ENCODE assay signal across 1 cellular context in genomic region chr1:230909974-230910754, GRCh38.
TF ChIP-seq lines count a peak whose summit lies in the region.

No MANE protein-coding gene starts in this region.

TF ChIP-seq in IMR-90, 13 proteins besides CTCF, POLR2A, EP300 and RAD21:
- TF ChIP-seq CEBPB (IDR thresholded peaks at IDR 0.05; ENCODE audit: low read depth, low read length) (no peak), BHLHE40 (IDR thresholded peaks at IDR 0.05; ENCODE audit: low read depth, low read length) (no peak), MAFK (IDR thresholded peaks at IDR 0.05; ENCODE audit: low read depth, low read length) (peak; percentile 51; the same call in 1 of the 2 replicates)
